In the genomic region with DNA sequence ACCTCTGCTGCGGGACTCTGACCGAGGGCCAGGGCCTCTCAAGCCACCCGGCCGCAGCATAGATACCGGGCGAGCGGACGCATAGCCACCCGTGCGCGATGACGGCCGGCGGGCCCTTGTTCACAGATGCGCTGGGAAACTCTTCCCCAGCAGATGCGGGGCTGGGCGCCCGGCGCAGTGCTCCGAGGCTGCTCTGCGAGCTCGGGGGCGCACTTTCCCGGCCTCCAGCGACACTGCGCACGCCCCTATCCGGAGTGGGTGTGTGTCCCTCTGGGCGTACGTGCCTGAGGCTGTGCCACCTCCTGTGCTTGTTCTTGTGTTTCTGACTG, we compare ENCODE assay signal across 9 cellular contexts.
DNase-seq lines count a peak whose midpoint lies in the region; ATAC-seq and TF ChIP-seq lines count a peak whose summit lies in the region.
"Had no signal": no experiment of that assay in that cellular context is flagged by ENCODE, and none has a peak within 500 bp of the region (broad histone marks: within the 10 kb centered on the region; RNA-seq: fewer than 3 reads in every experiment).

No MANE protein-coding gene starts in this region.

- intact Hi-C loops in CD4-positive, alpha-beta T cell (cut with DNase I, micrococcal nuclease), result no loop called here

- H3K36me3 Mint-ChIP-seq in CD4-positive, alpha-beta T cell (ENCODE audit: low read depth), result no peaks in the 10 kb centered on the region

- no peak for TF ChIP-seq POLR2A in tibial nerve (IDR thresholded peaks at IDR 0.05)

- peak; percentile 14 for DNase-seq in ELR (ENCODE audit: low read depth)
- peak in 29 of 56 donors; percentile 14 to 64 (median 42) for DNase-seq in amygdala (lab: John Stamatoyannopoulos, UW)
- peak; percentile 67 for DNase-seq in islet precursor cell
- no peak for DNase-seq in tibial nerve (ENCODE audit: low spot score in 2 of 2)
- no peak for DNase-seq in stimulated activated CD4-positive, alpha-beta T cell treated with anti-CD3 and anti-CD28 coated beads, Interleukin-12 subunit alpha, Interleukin-12 subunit beta, amount 100 ng/mL, for 4 hours
- DNase-seq in CD4-positive, alpha-beta T cell, result no peak
- DNase-seq in NCI-H774 (lab: John Stamatoyannopoulos, UW), result no peak

- peaks cover 94% of the 10 kb centered on the region for H3K27me3 Mint-ChIP-seq in CD4-positive, alpha-beta T cell

- peak; percentile 72; the same call in 1 of the 2 replicates for TF ChIP-seq CTCF in HEK293 (tag by site-specific recombination; IDR thresholded peaks at IDR 0.05)
- no peak for TF ChIP-seq CTCF in tibial nerve (IDR thresholded peaks at IDR 0.05)
- TF ChIP-seq CTCF in CD4-positive, alpha-beta T cell (IDR thresholded peaks at IDR 0.05), result no peak

- WGBS in tibial nerve, 2 donors, result 1 to 2% methylated on average over 22 to 29 of the region's 30 CpGs

- H3K9me3 ChIP-seq in HEK293 (ENCODE audit: control insufficient read depth, insufficient read depth, low read depth, low read length) (no peaks in the 10 kb centered on the region), tibial nerve (no peaks in the 10 kb centered on the region)
- H3K9me3 ChIP-seq in CD4-positive, alpha-beta T cell (ENCODE audit: control insufficient read depth, low read length), result no peaks in the 10 kb centered on the region

- no peaks in the 10 kb centered on the region; the same call in 1 of the 2 replicates for H3K4me1 ChIP-seq in HEK293 (ENCODE audit: control insufficient read depth, insufficient read depth, low read length)
- H3K4me1 ChIP-seq in tibial nerve, result peaks cover 0 to 26% (median 2%) of the 10 kb centered on the region in 4 donors

- no peak for ATAC-seq in CD4-positive, alpha-beta T cell (ENCODE audit: poor library complexity)

- CTCF ChIA-PET in HEK293 (lab: Yijun Ruan, JAX), result interaction anchor here (1.7 kb wide), 1 partner anchor 208 kb away, joined by 5 read pairs; no protein-coding TSS in a partner anchor
- CTCF ChIA-PET in CD4-positive, alpha-beta T cell (lab: Charles Lee), result no interaction called here

- no peaks in the 10 kb centered on the region for H3K4me1 Mint-ChIP-seq in CD4-positive, alpha-beta T cell (ENCODE audit: low read depth)

- no peaks in the 10 kb centered on the region for H3K9me3 Mint-ChIP-seq in CD4-positive, alpha-beta T cell

- H3K27ac Mint-ChIP-seq in CD4-positive, alpha-beta T cell, result no peak overlapping the region

- peaks cover 0 to 65% of the 10 kb centered on the region in 2 donors for H3K27me3 ChIP-seq in tibial nerve
- peaks cover 67% of the 10 kb centered on the region for H3K27me3 ChIP-seq in CD4-positive, alpha-beta T cell (ENCODE audit: control insufficient read depth, insufficient read depth, low read length)

- H3K4me3 Mint-ChIP-seq in CD4-positive, alpha-beta T cell, result no peak overlapping the region

- H3K27ac ChIP-seq in HEK293 (ENCODE audit: extremely low read depth, low read depth, low read length) (no peak overlapping the region), tibial nerve (peak overlapping the region in 1 of 4 donors; percentile 57)
- H3K27ac ChIP-seq in CD4-positive, alpha-beta T cell (ENCODE audit: low read depth, low read length), result no peak overlapping the region

- POLR2A ChIA-PET in HEK293 (lab: Yijun Ruan, JAX), result no interaction called here
- POLR2A ChIA-PET in CD4-positive, alpha-beta T cell (lab: Charles Lee), result no interaction called here

- H3K36me3 ChIP-seq in HEK293 (ENCODE audit: control insufficient read depth in 2 of 2, insufficient read depth in 1 of 2, low read length in 2 of 2), result no peaks in the 10 kb centered on the region
- H3K36me3 ChIP-seq in tibial nerve, result no peaks in the 10 kb centered on the region

- peak overlapping the region; percentile 29 for H3K4me3 ChIP-seq in HEK293 (ENCODE audit: low read depth, low read length)
- peak overlapping the region; percentile 25 to 59 (median 36) for H3K4me3 ChIP-seq in tibial nerve
- H3K4me3 ChIP-seq: K562 had no signal

- TF ChIP-seq EP300 in tibial nerve (IDR thresholded peaks at IDR 0.05), result no peak

TF ChIP-seq in HEK293, 187 proteins besides CTCF, POLR2A, EP300 and RAD21 (continues in another document):
- TF ChIP-seq GLIS2 (tag by site-specific recombination; IDR thresholded peaks at IDR 0.05), result peak; percentile 30; the same call in 1 of the 2 replicates
- TF ChIP-seq KLF16 (tag by site-specific recombination; IDR thresholded peaks at IDR 0.05), result peak; percentile 58; the same call in 1 of the 2 replicates
- no peak for TF ChIP-seq ZNF221 (tag by site-specific recombination; IDR thresholded peaks at IDR 0.05; ENCODE audit: borderline replicate concordance)
- TF ChIP-seq ZNF354C (tag by site-specific recombination; IDR thresholded peaks at IDR 0.05; ENCODE audit: borderline replicate concordance, low read depth), result no peak
- TF ChIP-seq, protein P1, sequence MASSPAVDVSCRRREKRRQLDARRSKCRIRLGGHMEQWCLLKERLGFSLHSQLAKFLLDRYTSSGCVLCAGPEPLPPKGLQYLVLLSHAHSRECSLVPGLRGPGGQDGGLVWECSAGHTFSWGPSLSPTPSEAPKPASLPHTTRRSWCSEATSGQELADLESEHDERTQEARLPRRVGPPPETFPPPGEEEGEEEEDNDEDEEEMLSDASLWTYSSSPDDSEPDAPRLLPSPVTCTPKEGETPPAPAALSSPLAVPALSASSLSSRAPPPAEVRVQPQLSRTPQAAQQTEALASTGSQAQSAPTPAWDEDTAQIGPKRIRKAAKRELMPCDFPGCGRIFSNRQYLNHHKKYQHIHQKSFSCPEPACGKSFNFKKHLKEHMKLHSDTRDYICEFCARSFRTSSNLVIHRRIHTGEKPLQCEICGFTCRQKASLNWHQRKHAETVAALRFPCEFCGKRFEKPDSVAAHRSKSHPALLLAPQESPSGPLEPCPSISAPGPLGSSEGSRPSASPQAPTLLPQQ (tag by site-specific recombination; IDR thresholded peaks at IDR 0.05), result 0 out of 2 replicates have a peak, but pooled peaks have one; percentile 10
- no peak for TF ChIP-seq GFI1B (tag by site-specific recombination; IDR thresholded peaks at IDR 0.05)
- peak; percentile 43 for TF ChIP-seq KLF1 (tag by site-specific recombination; IDR thresholded peaks at IDR 0.05)
- TF ChIP-seq, protein P2, sequence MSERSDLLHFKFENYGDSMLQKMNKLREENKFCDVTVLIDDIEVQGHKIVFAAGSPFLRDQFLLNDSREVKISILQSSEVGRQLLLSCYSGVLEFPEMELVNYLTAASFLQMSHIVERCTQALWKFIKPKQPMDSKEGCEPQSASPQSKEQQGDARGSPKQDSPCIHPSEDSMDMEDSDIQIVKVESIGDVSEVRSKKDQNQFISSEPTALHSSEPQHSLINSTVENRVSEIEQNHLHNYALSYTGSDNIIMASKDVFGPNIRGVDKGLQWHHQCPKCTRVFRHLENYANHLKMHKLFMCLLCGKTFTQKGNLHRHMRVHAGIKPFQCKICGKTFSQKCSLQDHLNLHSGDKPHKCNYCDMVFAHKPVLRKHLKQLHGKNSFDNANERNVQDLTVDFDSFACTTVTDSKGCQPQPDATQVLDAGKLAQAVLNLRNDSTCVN (tag by site-specific recombination; optimal IDR thresholded peaks at IDR 0.05), result peak; percentile 42
- no peak; the same call in 1 of the 2 replicates for TF ChIP-seq ZNF777 (tag by site-specific recombination; IDR thresholded peaks at IDR 0.05; ENCODE audit: borderline replicate concordance)
- no peak for TF ChIP-seq ZNF292 (tag by site-specific recombination; IDR thresholded peaks at IDR 0.05; ENCODE audit: borderline replicate concordance, low read depth)
- TF ChIP-seq, protein P3, sequence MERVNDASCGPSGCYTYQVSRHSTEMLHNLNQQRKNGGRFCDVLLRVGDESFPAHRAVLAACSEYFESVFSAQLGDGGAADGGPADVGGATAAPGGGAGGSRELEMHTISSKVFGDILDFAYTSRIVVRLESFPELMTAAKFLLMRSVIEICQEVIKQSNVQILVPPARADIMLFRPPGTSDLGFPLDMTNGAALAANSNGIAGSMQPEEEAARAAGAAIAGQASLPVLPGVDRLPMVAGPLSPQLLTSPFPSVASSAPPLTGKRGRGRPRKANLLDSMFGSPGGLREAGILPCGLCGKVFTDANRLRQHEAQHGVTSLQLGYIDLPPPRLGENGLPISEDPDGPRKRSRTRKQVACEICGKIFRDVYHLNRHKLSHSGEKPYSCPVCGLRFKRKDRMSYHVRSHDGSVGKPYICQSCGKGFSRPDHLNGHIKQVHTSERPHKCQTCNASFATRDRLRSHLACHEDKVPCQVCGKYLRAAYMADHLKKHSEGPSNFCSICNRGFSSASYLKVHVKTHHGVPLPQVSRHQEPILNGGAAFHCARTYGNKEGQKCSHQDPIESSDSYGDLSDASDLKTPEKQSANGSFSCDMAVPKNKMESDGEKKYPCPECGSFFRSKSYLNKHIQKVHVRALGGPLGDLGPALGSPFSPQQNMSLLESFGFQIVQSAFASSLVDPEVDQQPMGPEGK (tag by site-specific recombination; IDR thresholded peaks at IDR 0.05), result no peak
- TF ChIP-seq ZIC2 (tag by site-specific recombination; IDR thresholded peaks at IDR 0.05), result peak; percentile 27; the same call in 1 of the 2 replicates
- TF ChIP-seq, protein P4, sequence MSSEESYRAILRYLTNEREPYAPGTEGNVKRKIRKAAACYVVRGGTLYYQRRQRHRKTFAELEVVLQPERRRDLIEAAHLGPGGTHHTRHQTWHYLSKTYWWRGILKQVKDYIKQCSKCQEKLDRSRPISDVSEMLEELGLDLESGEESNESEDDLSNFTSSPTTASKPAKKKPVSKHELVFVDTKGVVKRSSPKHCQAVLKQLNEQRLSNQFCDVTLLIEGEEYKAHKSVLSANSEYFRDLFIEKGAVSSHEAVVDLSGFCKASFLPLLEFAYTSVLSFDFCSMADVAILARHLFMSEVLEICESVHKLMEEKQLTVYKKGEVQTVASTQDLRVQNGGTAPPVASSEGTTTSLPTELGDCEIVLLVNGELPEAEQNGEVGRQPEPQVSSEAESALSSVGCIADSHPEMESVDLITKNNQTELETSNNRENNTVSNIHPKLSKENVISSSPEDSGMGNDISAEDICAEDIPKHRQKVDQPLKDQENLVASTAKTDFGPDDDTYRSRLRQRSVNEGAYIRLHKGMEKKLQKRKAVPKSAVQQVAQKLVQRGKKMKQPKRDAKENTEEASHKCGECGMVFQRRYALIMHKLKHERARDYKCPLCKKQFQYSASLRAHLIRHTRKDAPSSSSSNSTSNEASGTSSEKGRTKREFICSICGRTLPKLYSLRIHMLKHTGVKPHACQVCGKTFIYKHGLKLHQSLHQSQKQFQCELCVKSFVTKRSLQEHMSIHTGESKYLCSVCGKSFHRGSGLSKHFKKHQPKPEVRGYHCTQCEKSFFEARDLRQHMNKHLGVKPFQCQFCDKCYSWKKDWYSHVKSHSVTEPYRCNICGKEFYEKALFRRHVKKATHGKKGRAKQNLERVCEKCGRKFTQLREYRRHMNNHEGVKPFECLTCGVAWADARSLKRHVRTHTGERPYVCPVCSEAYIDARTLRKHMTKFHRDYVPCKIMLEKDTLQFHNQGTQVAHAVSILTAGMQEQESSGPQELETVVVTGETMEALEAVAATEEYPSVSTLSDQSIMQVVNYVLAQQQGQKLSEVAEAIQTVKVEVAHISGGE (tag by site-specific recombination; conservative IDR thresholded peaks at IDR 0.05; ENCODE audit: low read depth), result peak; percentile 52

Comparison
In these comparisons a context has a peak if more than half of its experiments do, and no peak if none do; other contexts are left out.
1. DNase-seq: peak in ELR (single experiment), amygdala (29 of 56) and islet precursor cell (single experiment); none in tibial nerve (0 of 2), stimulated activated CD4-positive, alpha-beta T cell treated with anti-CD3 and anti-CD28 coated beads, Interleukin-12 subunit alpha, Interleukin-12 subunit beta, amount 100 ng/mL, for 4 hours (single experiment), CD4-positive, alpha-beta T cell (0 of 10) and NCI-H774 (single experiment).